In the genomic region with DNA sequence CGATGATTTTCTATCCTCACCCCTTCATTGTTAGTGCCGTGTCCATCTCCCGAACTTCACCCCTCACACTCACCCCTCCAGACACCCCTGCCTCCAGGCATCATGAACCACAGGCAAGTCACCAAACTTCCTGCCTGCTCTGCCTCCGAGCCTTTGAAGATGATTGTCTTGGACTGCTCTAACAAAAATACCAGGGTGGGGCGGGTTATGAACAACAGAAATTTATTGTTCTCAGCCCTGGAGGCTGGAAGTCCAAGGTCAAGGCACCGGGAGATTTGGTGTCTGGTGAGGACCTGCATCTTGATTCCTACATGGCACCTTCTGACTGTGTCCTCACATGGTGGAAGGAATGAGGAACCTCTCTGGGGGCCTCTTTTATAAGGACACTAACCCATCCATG, we compare ENCODE assay signal across 13 cellular contexts.
DNase-seq lines count a peak whose midpoint lies in the region; ATAC-seq and TF ChIP-seq lines count a peak whose summit lies in the region.
"Had no signal": no experiment of that assay in that cellular context is flagged by ENCODE, and none has a peak within 500 bp of the region (broad histone marks: within the 10 kb centered on the region; RNA-seq: fewer than 3 reads in every experiment).

No MANE protein-coding gene starts in this region.

- H3K9me2 ChIP-seq in MM.1S (replicated peaks; ENCODE audit: insufficient read depth, low read length) = no peaks in the 10 kb centered on the region
- no peaks in the 10 kb centered on the region for H3K9me2 ChIP-seq in GM23338 (ENCODE audit: insufficient read depth)

- H3K27ac ChIP-seq in MM.1S (ENCODE audit: low read length) = no peak overlapping the region
- no peak overlapping the region for H3K27ac ChIP-seq in GM23338 (ENCODE audit: low read depth)

- peaks cover 14% of the 10 kb centered on the region for H3K4me1 Mint-ChIP-seq in GM23338
- H3K4me1 Mint-ChIP-seq: CD4-positive, alpha-beta memory T cell had no signal

- no peak for TF ChIP-seq CTCF in MM.1S (IDR thresholded peaks at IDR 0.05; ENCODE audit: low read length)
- TF ChIP-seq CTCF in GM23338 (conservative IDR thresholded peaks at IDR 0.05; ENCODE audit: low read depth in 2 of 2) = no peak

- no peak overlapping the region for H3K4me3 Mint-ChIP-seq in GM23338
- H3K4me3 Mint-ChIP-seq: CD4-positive, alpha-beta memory T cell had no signal

- H3K4me2 ChIP-seq in MM.1S (ENCODE audit: low read depth, low read length) = no peak overlapping the region
- no peak overlapping the region for H3K4me2 ChIP-seq in GM23338

- H3K27ac Mint-ChIP-seq in GM23338 = no peak overlapping the region
- H3K27ac Mint-ChIP-seq: CD4-positive, alpha-beta memory T cell had no signal

- no peaks in the 10 kb centered on the region for H3K36me3 Mint-ChIP-seq in GM23338 (ENCODE audit: low read depth)
- H3K36me3 Mint-ChIP-seq: CD4-positive, alpha-beta memory T cell had no signal

- no peaks in the 10 kb centered on the region for H4K20me1 ChIP-seq in MM.1S (ENCODE audit: insufficient read depth, low read length)
- H4K20me1 ChIP-seq in GM23338 (replicated peaks; ENCODE audit: insufficient read depth) = no peaks in the 10 kb centered on the region

- H3K4me1 ChIP-seq in MM.1S (ENCODE audit: low read length) (no peaks in the 10 kb centered on the region), GM23338 (ENCODE audit: insufficient read depth) (no peaks in the 10 kb centered on the region)

- no peak overlapping the region for H3K4me3 ChIP-seq in MM.1S (ENCODE audit: low read length)
- no peak overlapping the region for H3K4me3 ChIP-seq in GM23338

- intact Hi-C loops in left colon (cut with DNase I, micrococcal nuclease) (no loop called here), left ventricle myocardium superior (cut with micrococcal nuclease) (no loop called here)

- H2AFZ ChIP-seq in MM.1S (ENCODE audit: low read length) (no peak overlapping the region), GM23338 (no peak overlapping the region)

- no peaks in the 10 kb centered on the region for H3K9me3 ChIP-seq in MM.1S (replicated peaks; ENCODE audit: insufficient read depth, low read length)

- H3K27me3 Mint-ChIP-seq in GM23338 (ENCODE audit: insufficient read depth, low read depth, poor library complexity) = peaks cover 7% of the 10 kb centered on the region

- ATAC-seq in left colon = peak; percentile 64
- no peak for ATAC-seq in left ventricle myocardium superior
- ATAC-seq in GM23338 = no peak

- DNase-seq in HT-29 (ENCODE audit: low spot score) = peak; percentile 17
- peak; percentile 2 for DNase-seq in MM.1S
- DNase-seq in left colon = no peak
- no peak for DNase-seq in left ventricle myocardium superior
- DNase-seq in NOMO-1 (lab: John Stamatoyannopoulos, UW; ENCODE audit: unreplicated experiment in 2 of 2) = no peak
- no peak for DNase-seq in GM23338 (ENCODE audit: low spot score)
- DNase-seq: C1 segment of cervical spinal cord; Calu3; CD4-positive, alpha-beta memory T cell; COR-L47; DMS53; DMS79 treated with DMSO at 0.1 percent for 48 hours; HCEC 1CT had no signal

- H3K27me3 ChIP-seq in MM.1S (replicated peaks; ENCODE audit: insufficient read depth, low read length) (no peaks in the 10 kb centered on the region), GM23338 (ENCODE audit: insufficient read depth) (no peaks in the 10 kb centered on the region)

- H3K36me3 ChIP-seq in MM.1S (replicated peaks; ENCODE audit: insufficient read depth, low read length) = no peaks in the 10 kb centered on the region
- H3K36me3 ChIP-seq in GM23338 (ENCODE audit: insufficient read depth) = no peaks in the 10 kb centered on the region

- no peaks in the 10 kb centered on the region for H3F3A ChIP-seq in MM.1S (ENCODE audit: insufficient read depth, low read length)
- no peaks in the 10 kb centered on the region for H3F3A ChIP-seq in GM23338 (replicated peaks; ENCODE audit: low read depth)

- H3K9me3 Mint-ChIP-seq in GM23338 = no peaks in the 10 kb centered on the region

- H3K9ac ChIP-seq in MM.1S (ENCODE audit: low read length) = no peak overlapping the region

- H3K79me2 ChIP-seq in MM.1S (ENCODE audit: low read length) (no peaks in the 10 kb centered on the region), GM23338 (replicated peaks; ENCODE audit: insufficient read depth) (no peaks in the 10 kb centered on the region)

TF ChIP-seq in GM23338, 12 proteins besides CTCF, POLR2A, EP300 and RAD21 (continues in another document):
- TF ChIP-seq JUNB (IDR thresholded peaks at IDR 0.05; ENCODE audit: unreplicated experiment) = no peak
- TF ChIP-seq NANOG (IDR thresholded peaks at IDR 0.05; ENCODE audit: borderline replicate concordance) = no peak
- TF ChIP-seq STAT1 (IDR thresholded peaks at IDR 0.05; ENCODE audit: unreplicated experiment) = no peak
- no peak for TF ChIP-seq ZNF331 (CRISPR knock-in tag; IDR thresholded peaks at IDR 0.05; ENCODE audit: low read depth)
- no peak for TF ChIP-seq EZH2 (IDR thresholded peaks at IDR 0.05; ENCODE audit: low read depth, unreplicated experiment)
- TF ChIP-seq EZH2phosphoT487 (IDR thresholded peaks at IDR 0.05; ENCODE audit: unreplicated experiment) = no peak
- no peak for TF ChIP-seq POLR2AphosphoS5 (IDR thresholded peaks at IDR 0.05; ENCODE audit: low read depth)
- TF ChIP-seq, protein P1, sequence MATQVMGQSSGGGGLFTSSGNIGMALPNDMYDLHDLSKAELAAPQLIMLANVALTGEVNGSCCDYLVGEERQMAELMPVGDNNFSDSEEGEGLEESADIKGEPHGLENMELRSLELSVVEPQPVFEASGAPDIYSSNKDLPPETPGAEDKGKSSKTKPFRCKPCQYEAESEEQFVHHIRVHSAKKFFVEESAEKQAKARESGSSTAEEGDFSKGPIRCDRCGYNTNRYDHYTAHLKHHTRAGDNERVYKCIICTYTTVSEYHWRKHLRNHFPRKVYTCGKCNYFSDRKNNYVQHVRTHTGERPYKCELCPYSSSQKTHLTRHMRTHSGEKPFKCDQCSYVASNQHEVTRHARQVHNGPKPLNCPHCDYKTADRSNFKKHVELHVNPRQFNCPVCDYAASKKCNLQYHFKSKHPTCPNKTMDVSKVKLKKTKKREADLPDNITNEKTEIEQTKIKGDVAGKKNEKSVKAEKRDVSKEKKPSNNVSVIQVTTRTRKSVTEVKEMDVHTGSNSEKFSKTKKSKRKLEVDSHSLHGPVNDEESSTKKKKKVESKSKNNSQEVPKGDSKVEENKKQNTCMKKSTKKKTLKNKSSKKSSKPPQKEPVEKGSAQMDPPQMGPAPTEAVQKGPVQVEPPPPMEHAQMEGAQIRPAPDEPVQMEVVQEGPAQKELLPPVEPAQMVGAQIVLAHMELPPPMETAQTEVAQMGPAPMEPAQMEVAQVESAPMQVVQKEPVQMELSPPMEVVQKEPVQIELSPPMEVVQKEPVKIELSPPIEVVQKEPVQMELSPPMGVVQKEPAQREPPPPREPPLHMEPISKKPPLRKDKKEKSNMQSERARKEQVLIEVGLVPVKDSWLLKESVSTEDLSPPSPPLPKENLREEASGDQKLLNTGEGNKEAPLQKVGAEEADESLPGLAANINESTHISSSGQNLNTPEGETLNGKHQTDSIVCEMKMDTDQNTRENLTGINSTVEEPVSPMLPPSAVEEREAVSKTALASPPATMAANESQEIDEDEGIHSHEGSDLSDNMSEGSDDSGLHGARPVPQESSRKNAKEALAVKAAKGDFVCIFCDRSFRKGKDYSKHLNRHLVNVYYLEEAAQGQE (IDR thresholded peaks at IDR 0.05; ENCODE audit: unreplicated experiment) = no peak

Comparison
In these comparisons a context has a peak if more than half of its experiments do, and no peak if none do; other contexts are left out.
1. DNase-seq: peak in HT-29 (single experiment) and MM.1S (single experiment); none in left colon (0 of 2), left ventricle myocardium superior (single experiment), NOMO-1 (0 of 2) and GM23338 (single experiment).